Comparison of ENCODE assay signal across 15 cellular contexts in the genomic region with DNA sequence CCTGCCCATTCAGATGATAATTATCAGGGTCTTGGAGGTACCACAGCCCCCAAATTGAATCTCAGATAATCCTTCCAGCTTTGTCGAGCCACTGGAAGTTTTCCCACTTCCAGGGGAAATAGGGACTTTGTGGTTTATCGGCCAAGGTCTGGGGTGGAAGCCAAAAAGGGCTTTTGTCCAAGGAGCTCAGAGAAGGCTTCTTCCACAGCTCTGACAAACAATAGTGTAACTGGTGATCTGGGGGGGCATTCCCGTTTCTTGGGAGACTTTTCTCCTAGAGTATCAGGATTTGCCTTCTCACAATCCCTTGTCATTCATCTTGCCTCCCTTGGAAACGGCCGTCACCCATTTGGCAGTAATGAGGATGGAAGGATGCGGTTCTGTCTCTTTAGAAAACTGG.
"Had no signal": no experiment of that assay in that cellular context is flagged by ENCODE, and none has a peak within 500 bp of the region (broad histone marks: within the 10 kb centered on the region; RNA-seq: fewer than 3 reads in every experiment).

No MANE protein-coding gene starts in this region.

- DNase-seq: activated CD4-positive, alpha-beta T cell treated with anti-CD3 and anti-CD28 coated beads for 4 hours; activated CD8-positive, alpha-beta T cell treated with anti-CD3 and anti-CD28 coated beads for 36 hours; activated naive CD4-positive, alpha-beta T cell treated with anti-CD3 and anti-CD28 coated beads, Interleukin-2, amount 10 ng/mL, durations not matched to agents 7 days and 5 days; esophagus squamous epithelium; lower lobe of right lung; natural killer cell; pancreas; spleen; stimulated activated CD4-positive, alpha-beta T cell treated with anti-CD3 and anti-CD28 coated beads, Interleukin-1b, Interleukin-23, amount 100 ng/mL, for 48 hours; stimulated activated naive B cell treated with anti-CD40 and anti-IgM and Interleukin-4, amounts not matched to agents 10 μg/mL and 1 μg/mL and 100 μg/mL, for 72 hours had no signal

- H3K27me3 Mint-ChIP-seq: activated CD8-positive, alpha-beta T cell treated with anti-CD3 and anti-CD28 coated beads for 36 hours had no signal

- H3K4me1 ChIP-seq: lower lobe of right lung, pancreas, right atrium auricular region, spleen had no signal

- H3K27me3 ChIP-seq: dorsolateral prefrontal cortex, esophagus squamous epithelium, hepatocyte, pancreas, right atrium auricular region, spleen had no signal

- H3K9me3 Mint-ChIP-seq: activated CD8-positive, alpha-beta T cell treated with anti-CD3 and anti-CD28 coated beads for 36 hours; activated naive CD4-positive, alpha-beta T cell treated with anti-CD3 and anti-CD28 coated beads, Interleukin-2, amount 10 ng/mL, durations not matched to agents 7 days and 5 days; activated T-helper 17 cell treated with anti-CD3 and anti-CD28 coated beads, Interleukin-2, amount 50 U/mL, for 72 hours; natural killer cell; T-helper 1 cell treated with Interleukin-12 subunit alpha and Interleukin-12 subunit beta and Interleukin-4 antibody, amounts not matched to agents 30 μg/mL and 1 μg/mL, for 36 hours had no signal

- H3K4me3 Mint-ChIP-seq: activated CD8-positive, alpha-beta T cell treated with anti-CD3 and anti-CD28 coated beads for 36 hours; activated naive CD4-positive, alpha-beta T cell treated with anti-CD3 and anti-CD28 coated beads, Interleukin-2, amount 10 ng/mL, durations not matched to agents 7 days and 5 days; activated T-helper 17 cell treated with anti-CD3 and anti-CD28 coated beads, Interleukin-2, amount 50 U/mL, for 72 hours; natural killer cell; stimulated activated naive B cell treated with anti-CD40 and anti-IgM and Interleukin-4, amounts not matched to agents 10 μg/mL and 1 μg/mL and 100 μg/mL, for 72 hours; T-helper 1 cell treated with Interleukin-12 subunit alpha and Interleukin-12 subunit beta and Interleukin-4 antibody, amounts not matched to agents 30 μg/mL and 1 μg/mL, for 36 hours had no signal

- H3K4me3 ChIP-seq: esophagus squamous epithelium, hepatocyte, lower lobe of right lung, pancreas, right atrium auricular region, spleen had no signal

- ATAC-seq: activated CD8-positive, alpha-beta T cell treated with anti-CD3 and anti-CD28 coated beads for 36 hours; activated T-helper 17 cell treated with anti-CD3 and anti-CD28 coated beads, Interleukin-2, amount 50 U/mL, for 72 hours; lower lobe of right lung; natural killer cell; pancreas; stimulated activated naive B cell treated with anti-CD40 and anti-IgM and Interleukin-4, amounts not matched to agents 10 μg/mL and 1 μg/mL and 100 μg/mL, for 72 hours had no signal

- H3K36me3 Mint-ChIP-seq: activated naive CD4-positive, alpha-beta T cell treated with anti-CD3 and anti-CD28 coated beads, Interleukin-2, amount 10 ng/mL, durations not matched to agents 7 days and 5 days; natural killer cell; stimulated activated naive B cell treated with anti-CD40 and anti-IgM and Interleukin-4, amounts not matched to agents 10 μg/mL and 1 μg/mL and 100 μg/mL, for 72 hours had no signal

- H3K27ac ChIP-seq: esophagus squamous epithelium, hepatocyte, lower lobe of right lung, pancreas, right atrium auricular region, spleen had no signal

- H3K4me1 Mint-ChIP-seq: activated T-helper 17 cell treated with anti-CD3 and anti-CD28 coated beads, Interleukin-2, amount 50 U/mL, for 72 hours; natural killer cell; stimulated activated naive B cell treated with anti-CD40 and anti-IgM and Interleukin-4, amounts not matched to agents 10 μg/mL and 1 μg/mL and 100 μg/mL, for 72 hours had no signal

- H3K36me3 ChIP-seq: lower lobe of right lung, pancreas, right atrium auricular region, spleen had no signal

- H3K9me3 ChIP-seq: esophagus squamous epithelium, lower lobe of right lung, pancreas, right atrium auricular region, spleen had no signal

- H3K27ac Mint-ChIP-seq: activated CD8-positive, alpha-beta T cell treated with anti-CD3 and anti-CD28 coated beads for 36 hours; activated naive CD4-positive, alpha-beta T cell treated with anti-CD3 and anti-CD28 coated beads, Interleukin-2, amount 10 ng/mL, durations not matched to agents 7 days and 5 days; activated T-helper 17 cell treated with anti-CD3 and anti-CD28 coated beads, Interleukin-2, amount 50 U/mL, for 72 hours; natural killer cell; stimulated activated naive B cell treated with anti-CD40 and anti-IgM and Interleukin-4, amounts not matched to agents 10 μg/mL and 1 μg/mL and 100 μg/mL, for 72 hours; T-helper 1 cell treated with Interleukin-12 subunit alpha and Interleukin-12 subunit beta and Interleukin-4 antibody, amounts not matched to agents 30 μg/mL and 1 μg/mL, for 36 hours had no signal
